8 cellular contexts compared by ENCODE assay signal in genomic region chr17:43694081-43694870, GRCh38. TPM values are rescaled to one million over a fixed set of nuclear protein-coding genes. Genes with fewer than 3 reads are reported as not detected.
DNase-seq lines count a peak whose midpoint lies in the region; ATAC-seq and TF ChIP-seq lines count a peak whose summit lies in the region.

No MANE protein-coding gene starts in this region.

- DNase-seq in COLO668 (lab: John Stamatoyannopoulos, UW; ENCODE audit: unreplicated experiment) (peak; percentile 69), NCI-H526 (lab: John Stamatoyannopoulos, UW) (peak; percentile 71 to 92), dermis microvascular lymphatic vessel endothelial cell (ENCODE audit: low read depth in 2 of 2) (peak; percentile 70 to 83)
- DNase-seq in activated CD4-positive, alpha-beta T cell treated with anti-CD3 and anti-CD28 coated beads, Interleukin-2, amount 50 U/mL, for 1 hour, result peak; percentile 71
- peak; percentile 57 to 63 (median 61) for DNase-seq in stimulated activated CD4-positive, alpha-beta T cell treated with anti-CD3 and anti-CD28 coated beads, TNF-alpha, amount 100 ng/mL, for 48 hours (ENCODE audit: low read depth in 3 of 3)

- 26% methylated on average over 11 of the region's 11 CpGs for WGBS in liver

- H3K27ac ChIP-seq in liver (ENCODE audit: low read depth in 1 of 2, low read length in 2 of 2), result no peak overlapping the region

- peak; percentile 96 for TF ChIP-seq CTCF in liver (IDR thresholded peaks at IDR 0.05; ENCODE audit: low read depth, low read length, missing input control)

- H3K4me3 ChIP-seq in liver (ENCODE audit: low read depth in 1 of 3, low read length in 3 of 3), result no peak overlapping the region

- TF ChIP-seq RAD21 in liver (IDR thresholded peaks at IDR 0.05), result peak; percentile 97 to 98

- H3K27me3 ChIP-seq in liver (ENCODE audit: control insufficient read depth in 4 of 4, insufficient read depth in 4 of 4, low read length in 3 of 4), result peaks cover 0 to 3% (median 0%) of the 10 kb centered on the region in 4 donors

- no peak overlapping the region for H3K9ac ChIP-seq in liver (ENCODE audit: low read depth in 1 of 2, low read length in 2 of 2)

- no peaks in the 10 kb centered on the region for H3K9me3 ChIP-seq in liver (ENCODE audit: control insufficient read depth in 4 of 4, low read length in 3 of 4)

- H3K4me1 ChIP-seq in liver (ENCODE audit: control insufficient read depth in 4 of 4, insufficient read depth in 4 of 4, low read length in 3 of 4), result no peaks in the 10 kb centered on the region

- H3K36me3 ChIP-seq in liver (ENCODE audit: control insufficient read depth in 4 of 4, insufficient read depth in 3 of 4, low read depth in 1 of 4, low read length in 3 of 4), result no peaks in the 10 kb centered on the region

- ATAC-seq in HG03469 (IDR thresholded peaks at IDR 0.05; ENCODE audit: unreplicated experiment) (peak; percentile 46), HG03175 (IDR thresholded peaks at IDR 0.05; ENCODE audit: unreplicated experiment) (no peak)

TF ChIP-seq in liver, 16 proteins besides CTCF, POLR2A, EP300 and RAD21:
- TF ChIP-seq RXRA (IDR thresholded peaks at IDR 0.05) (no peak), ATF3 (IDR thresholded peaks at IDR 0.05) (no peak), SP1 (IDR thresholded peaks at IDR 0.05) (no peak), TAF1 (conservative IDR thresholded peaks at IDR 0.05) (no peak), YY1 (IDR thresholded peaks at IDR 0.05) (no peak)

RNA-seq across cellular contexts. Expression of gene MEOX1, which starts 32.6 kb away (rescaled TPM):
- total RNA-seq in dermis microvascular lymphatic vessel endothelial cell (0.51 and 1.0 TPM in 2 replicates), liver (under 1 TPM in 1 of 2 donors, not detected in 1; 0.33 TPM)
- under 1 TPM in 1 of 2 donors, not detected in 1; 0.05 TPM for polyA plus RNA-seq in liver
